In genomic region chr1:84299536-84300260, GRCh38 we compare ENCODE assay signal across 8 cellular contexts. TPM values are rescaled to one million over a fixed set of nuclear protein-coding genes. Genes with fewer than 3 reads are reported as not detected.
DNase-seq lines count a peak whose midpoint lies in the region; ATAC-seq, FAIRE-seq and TF ChIP-seq lines count a peak whose summit lies in the region.

No MANE protein-coding gene starts in this region.

- H3K27me3 ChIP-seq in NT2/D1 (ENCODE audit: insufficient read depth, insufficient read length) (no peaks in the 10 kb centered on the region), pancreas (no peaks in the 10 kb centered on the region)

- H3K27ac Mint-ChIP-seq in effector memory CD8-positive, alpha-beta T cell, result peak overlapping the region; percentile 75 to 83

- H3K9ac ChIP-seq in ES-I3 (ENCODE audit: low read depth, low read length), result peak overlapping the region; percentile 78
- peak overlapping the region; percentile 98 for H3K9ac ChIP-seq in NT2/D1 (ENCODE audit: insufficient read length, low read depth)

- intact Hi-C loops in pancreas (cut with DNase I), result no loop called here

- no peaks in the 10 kb centered on the region for H3K36me3 ChIP-seq in ES-I3 (ENCODE audit: insufficient read depth, low read length)
- no peaks in the 10 kb centered on the region for H3K36me3 ChIP-seq in NT2/D1 (ENCODE audit: insufficient read depth, insufficient read length, low read length)
- H3K36me3 ChIP-seq in pancreas, result no peaks in the 10 kb centered on the region

- peaks cover 10 to 12% of the 10 kb centered on the region in 2 donors for H3K4me1 Mint-ChIP-seq in effector memory CD8-positive, alpha-beta T cell (ENCODE audit: low read depth in 2 of 2)

- DNase-seq in NT2/D1 (ENCODE audit: low read depth, low spot score) (no peak), pancreas (no peak), DMS114 treated with DMSO at 0.1 percent for 48 hours (lab: John Stamatoyannopoulos, UW; ENCODE audit: unreplicated experiment) (no peak), NCI-H1436 (lab: John Stamatoyannopoulos, UW) (no peak)
- DNase-seq in effector memory CD8-positive, alpha-beta T cell, result no peak

- WGBS in pancreas, 2 donors, result 12 to 13% methylated on average over 4 of the region's 4 CpGs

- H3K9me3 ChIP-seq in ES-I3 (ENCODE audit: control insufficient read depth, insufficient read depth, low read length) (peaks cover 2% of the 10 kb centered on the region; the same call in 1 of the 2 replicates), NT2/D1 (ENCODE audit: insufficient read depth, low read length) (peaks cover 8% of the 10 kb centered on the region; the same call in 1 of the 2 replicates), pancreas (no peaks in the 10 kb centered on the region)

- H3K27ac ChIP-seq in pancreas, result peak overlapping the region in 2 of 4 donors; percentile 85 to 86

- peak overlapping the region; percentile 83 for H3K4me3 ChIP-seq in NT2/D1 (ENCODE audit: insufficient read length, low read depth)
- H3K4me3 ChIP-seq in pancreas, result peak overlapping the region in 2 of 4 donors; percentile 75 to 81

- ATAC-seq in effector memory CD8-positive, alpha-beta T cell (replicated peaks), result no peak
- ATAC-seq in pancreas (peak in 1 of 4 donors; percentile 0), HG02973 (IDR thresholded peaks at IDR 0.05; ENCODE audit: unreplicated experiment) (no peak), GM18870 (IDR thresholded peaks at IDR 0.05; ENCODE audit: unreplicated experiment) (no peak)

- H3K36me3 Mint-ChIP-seq in effector memory CD8-positive, alpha-beta T cell (ENCODE audit: insufficient read depth), result no peaks in the 10 kb centered on the region

- H3K4me1 ChIP-seq in ES-I3 (ENCODE audit: insufficient read depth, low read length) (peaks cover 25% of the 10 kb centered on the region), NT2/D1 (ENCODE audit: insufficient read depth, insufficient read length) (peaks cover 6% of the 10 kb centered on the region), pancreas (peaks cover 0 to 27% (median 23%) of the 10 kb centered on the region in 3 donors)

- peak overlapping the region; percentile 77 to 91 for H3K4me3 Mint-ChIP-seq in effector memory CD8-positive, alpha-beta T cell

- TF ChIP-seq CTCF in pancreas (IDR thresholded peaks at IDR 0.05), result no peak

- no peaks in the 10 kb centered on the region for H3K9me3 Mint-ChIP-seq in effector memory CD8-positive, alpha-beta T cell

- H3K27me3 Mint-ChIP-seq in effector memory CD8-positive, alpha-beta T cell, result peaks cover 28 to 41% of the 10 kb centered on the region in 2 donors

- peak; percentile 9 for FAIRE-seq in pancreas (lab: Jason Lieb, UNC)

RNA-seq across cellular contexts. Expression of gene SAMD13, which starts 1.8 kb away (rescaled TPM):
- 1 to 10 TPM in 1 of 6 donors, under 1 TPM in 5; 0.57 to 2.6 (median 0.66) TPM for total RNA-seq in pancreas
- polyA plus RNA-seq in pancreas, result 1 to 10 TPM in 1 of 2 donors, under 1 TPM in 1; 0.65 to 1.3 TPM
